ENCODE assay signal across 8 cellular contexts in genomic region chr1:12594966-12595838, GRCh38. TPM values are rescaled to one million over a fixed set of nuclear protein-coding genes. Genes with fewer than 3 reads are reported as not detected.
DNase-seq lines count a peak whose midpoint lies in the region; ATAC-seq and TF ChIP-seq lines count a peak whose summit lies in the region.

No MANE protein-coding gene starts in this region.

- peak in 4 of 7 experiments; percentile 35 to 65 (median 50) for DNase-seq in CD8-positive, alpha-beta T cell
- DNase-seq in NCI-H2171 (lab: John Stamatoyannopoulos, UW) (peak; percentile 68), astrocyte of the hippocampus (ENCODE audit: low read depth, low spot score) (peak; percentile 94), NCI-H2029 treated with DMSO at 0.1 percent for 48 hours (lab: John Stamatoyannopoulos, UW) (no peak), NCI-H1694 treated with DMSO at 0.1 percent for 48 hours (lab: John Stamatoyannopoulos, UW) (no peak)

- ATAC-seq in CD8-positive, alpha-beta T cell, result peak; percentile 79
- no peak for ATAC-seq in GM21423 (IDR thresholded peaks at IDR 0.05; ENCODE audit: unreplicated experiment)

- H3K9ac ChIP-seq in rectal smooth muscle tissue (ENCODE audit: low read length), result no peak overlapping the region

- no peaks in the 10 kb centered on the region for H3K9me3 ChIP-seq in CD8-positive, alpha-beta T cell (ENCODE audit: low read length)

- CTCF ChIA-PET in CD8-positive, alpha-beta T cell (lab: Charles Lee), result interaction anchor here (1.0 to 10.9 kb wide), 4 partner anchors 9 to 470 kb away, joined by 3 to 174 read pairs (median 8); partner anchors contain the start of gene DHRS3

- H3K4me3 Mint-ChIP-seq in CD8-positive, alpha-beta T cell, result peak overlapping the region; percentile 80

- peaks cover 21% of the 10 kb centered on the region for H3K36me3 Mint-ChIP-seq in CD8-positive, alpha-beta T cell

- peak overlapping the region; percentile 63 for H3K4me3 ChIP-seq in CD8-positive, alpha-beta T cell (ENCODE audit: low read depth, low read length)
- peak overlapping the region; percentile 43 for H3K4me3 ChIP-seq in iPS-11a (ENCODE audit: low read depth, low read length)
- peak overlapping the region; percentile 47 for H3K4me3 ChIP-seq in rectal smooth muscle tissue (ENCODE audit: low read length)

- no peaks in the 10 kb centered on the region for H3K9me3 Mint-ChIP-seq in CD8-positive, alpha-beta T cell

- peaks cover 16% of the 10 kb centered on the region for H3K4me1 ChIP-seq in CD8-positive, alpha-beta T cell (ENCODE audit: insufficient read depth, low read length)
- H3K4me1 ChIP-seq in rectal smooth muscle tissue (ENCODE audit: control insufficient read depth, insufficient read depth, low read length), result peaks cover 50% of the 10 kb centered on the region

- H3K4me1 Mint-ChIP-seq in CD8-positive, alpha-beta T cell (ENCODE audit: low read depth), result peaks cover 36% of the 10 kb centered on the region

- H3K27ac Mint-ChIP-seq in CD8-positive, alpha-beta T cell, result peak overlapping the region; percentile 76

- H3K27me3 ChIP-seq in CD8-positive, alpha-beta T cell (ENCODE audit: insufficient read depth, low read length), result no peaks in the 10 kb centered on the region
- no peaks in the 10 kb centered on the region for H3K27me3 ChIP-seq in rectal smooth muscle tissue (ENCODE audit: control insufficient read depth, insufficient read depth, low read length)

- POLR2A ChIA-PET in CD8-positive, alpha-beta T cell (lab: Charles Lee), result interaction anchor here (0.5 to 2.7 kb wide), 5 partner anchors 9 to 85 kb away, joined by 3 to 14 read pairs (median 4); partner anchors contain the start of gene DHRS3

- H3K27ac ChIP-seq in CD8-positive, alpha-beta T cell (ENCODE audit: low read depth, low read length), result peak overlapping the region; percentile 35
- H3K27ac ChIP-seq in rectal smooth muscle tissue (ENCODE audit: low read depth, low read length), result peak overlapping the region; percentile 90

- peaks cover 3% of the 10 kb centered on the region for H3K36me3 ChIP-seq in CD8-positive, alpha-beta T cell (ENCODE audit: insufficient read depth, low read length)
- no peaks in the 10 kb centered on the region for H3K36me3 ChIP-seq in rectal smooth muscle tissue (ENCODE audit: control insufficient read depth, insufficient read depth, low read length)

- intact Hi-C loops in CD8-positive, alpha-beta T cell (cut with DNase I, micrococcal nuclease), result loop anchor here in 1 of 2 experiments (5.0 kb wide), 1 partner anchor 83 kb away; no protein-coding TSS in a partner anchor

- H3K27me3 Mint-ChIP-seq in CD8-positive, alpha-beta T cell (ENCODE audit: low read depth), result no peaks in the 10 kb centered on the region

- TF ChIP-seq CTCF in CD8-positive, alpha-beta T cell (IDR thresholded peaks at IDR 0.05), result no peak

RNA-seq across cellular contexts. Expression of gene DHRS3, which starts 22.8 kb away (rescaled TPM):
- 100 to 1,000 TPM; 126 to 129 TPM for total RNA-seq in CD8-positive, alpha-beta T cell

RNA-seq across cellular contexts. Expression of gene AADACL4, which starts 48.7 kb away (rescaled TPM):
- not detected for total RNA-seq in CD8-positive, alpha-beta T cell

Comparison
In these comparisons a context has a peak if more than half of its experiments do, and no peak if none do; other contexts are left out.
1. DNase-seq: peak in CD8-positive, alpha-beta T cell (4 of 7), NCI-H2171 (single experiment) and astrocyte of the hippocampus (single experiment); none in NCI-H2029 treated with DMSO at 0.1 percent for 48 hours (single experiment) and NCI-H1694 treated with DMSO at 0.1 percent for 48 hours (single experiment).
2. Peak in every context shown above with its lines, with median percentiles within 50 percentile points of each other: H3K4me3 ChIP-seq.